In the genomic region with DNA sequence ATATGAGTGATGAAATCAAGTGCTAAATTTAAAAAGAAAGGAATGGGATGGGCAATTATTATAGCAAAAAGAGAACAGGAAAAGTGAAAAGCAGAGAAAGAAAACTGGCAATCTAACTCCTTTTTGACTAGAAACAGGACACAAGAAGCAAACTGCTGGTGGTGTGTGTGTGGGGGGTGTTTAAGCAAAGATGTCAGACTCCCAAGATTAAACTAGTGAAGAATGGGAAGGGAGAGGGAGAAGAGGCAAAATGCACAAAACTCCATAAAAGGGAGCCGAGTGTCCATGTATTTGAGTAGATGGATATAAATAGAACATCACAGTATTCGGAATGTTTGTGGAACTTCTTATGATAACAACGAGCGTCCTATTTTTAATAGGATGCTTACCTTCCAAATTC, we compare ENCODE assay signal across 26 cellular contexts.
"Had no signal": no experiment of that assay in that cellular context is flagged by ENCODE, and none has a peak within 500 bp of the region (broad histone marks: within the 10 kb centered on the region; RNA-seq: fewer than 3 reads in every experiment).

No MANE protein-coding gene starts in this region.

- H3K27ac Mint-ChIP-seq: activated CD4-positive, alpha-beta memory T cell treated with anti-CD3 and anti-CD28 coated beads for 36 hours; activated CD8-positive, alpha-beta memory T cell treated with anti-CD3 and anti-CD28 coated beads, Interleukin-2, amount 10 ng/mL, durations not matched to agents 7 days and 5 days; activated T-cell treated with anti-CD3 and anti-CD28 coated beads, Interleukin-2, amount 50 U/mL, for 24 hours; brain; dendritic cell treated with granulocyte-macrophage colony-stimulating factor and Interleukin-4, amounts not matched to agents 40 ng/mL and 50 ng/mL, for 4 days; effector memory CD8-positive, alpha-beta T cell; T-cell; type B pancreatic cell had no signal

- H3K9me3 ChIP-seq: adrenal gland, lower lobe of right lung, neutrophil, right atrium auricular region, SK-N-SH had no signal

- H3K9ac ChIP-seq: SK-N-SH had no signal

- H3K36me3 ChIP-seq: adrenal gland, lower lobe of right lung, neutrophil, right atrium auricular region had no signal

- ATAC-seq: activated CD8-positive, alpha-beta memory T cell treated with anti-CD3 and anti-CD28 coated beads, Interleukin-2, amount 10 ng/mL, durations not matched to agents 7 days and 5 days; effector memory CD8-positive, alpha-beta T cell; lower lobe of right lung; T-cell had no signal

- H3K27me3 ChIP-seq: adrenal gland, neutrophil, right atrium auricular region had no signal

- H3K27ac ChIP-seq: adrenal gland, epithelial cell of prostate, lower lobe of right lung, neutrophil had no signal

- H3K4me3 Mint-ChIP-seq: activated CD4-positive, alpha-beta memory T cell treated with anti-CD3 and anti-CD28 coated beads for 36 hours; activated CD8-positive, alpha-beta memory T cell treated with anti-CD3 and anti-CD28 coated beads, Interleukin-2, amount 10 ng/mL, durations not matched to agents 7 days and 5 days; activated T-cell treated with anti-CD3 and anti-CD28 coated beads, Interleukin-2, amount 50 U/mL, for 24 hours; brain; dendritic cell treated with granulocyte-macrophage colony-stimulating factor and Interleukin-4, amounts not matched to agents 40 ng/mL and 50 ng/mL, for 4 days; effector memory CD8-positive, alpha-beta T cell; naive B cell; T-cell; type B pancreatic cell had no signal

- DNase-seq: activated CD4-positive, alpha-beta memory T cell treated with anti-CD3 and anti-CD28 coated beads for 36 hours; activated CD4-positive, alpha-beta T cell treated with anti-CD3 and anti-CD28 coated beads for 1 hour; activated CD8-positive, alpha-beta memory T cell treated with anti-CD3 and anti-CD28 coated beads, Interleukin-2, amount 10 ng/mL, durations not matched to agents 7 days and 5 days; activated effector memory CD4-positive, alpha-beta T cell treated with Interleukin-2 at 50 U/mL for 16 hours; activated naive CD4-positive, alpha-beta T cell treated with anti-CD3 and anti-CD28 coated beads, Interleukin-2, amount 50 U/mL, for 16 hours; activated T-cell treated with anti-CD3 and anti-CD28 coated beads, Interleukin-2, amount 50 U/mL, for 24 hours; adrenal gland; effector memory CD8-positive, alpha-beta T cell; head of caudate nucleus; kidney glomerular epithelial cell; lower lobe of right lung; naive B cell; SK-N-SH; small intestine; stimulated activated CD4-positive, alpha-beta T cell treated with anti-CD3 and anti-CD28 coated beads, Interleukin-4, amount 100 ng/mL, for 4 hours; stimulated activated CD8-positive, alpha-beta memory T cell treated with anti-CD3 and anti-CD28 coated beads, Interleukin-4, amount 100 ng/mL, for 48 hours; stimulated activated naive CD4-positive, alpha-beta T cell treated with Interleukin-2 at 50 U/mL for 16 hours; substantia nigra; T-cell; T-helper 9 cell had no signal

- H3K4me2 ChIP-seq: SK-N-SH had no signal

- H3K9me3 Mint-ChIP-seq: activated CD4-positive, alpha-beta memory T cell treated with anti-CD3 and anti-CD28 coated beads for 36 hours; activated T-cell treated with anti-CD3 and anti-CD28 coated beads, Interleukin-2, amount 50 U/mL, for 24 hours; brain; dendritic cell treated with granulocyte-macrophage colony-stimulating factor and Interleukin-4, amounts not matched to agents 40 ng/mL and 50 ng/mL, for 4 days; effector memory CD8-positive, alpha-beta T cell; naive B cell; T-cell; type B pancreatic cell had no signal

- H3K36me3 Mint-ChIP-seq: activated CD4-positive, alpha-beta memory T cell treated with anti-CD3 and anti-CD28 coated beads for 36 hours; activated CD8-positive, alpha-beta memory T cell treated with anti-CD3 and anti-CD28 coated beads, Interleukin-2, amount 10 ng/mL, durations not matched to agents 7 days and 5 days; brain; naive B cell; T-cell; type B pancreatic cell had no signal

- H3K27me3 Mint-ChIP-seq: activated CD4-positive, alpha-beta memory T cell treated with anti-CD3 and anti-CD28 coated beads for 36 hours; activated T-cell treated with anti-CD3 and anti-CD28 coated beads, Interleukin-2, amount 50 U/mL, for 24 hours; effector memory CD8-positive, alpha-beta T cell; T-cell; type B pancreatic cell had no signal

- H3K4me3 ChIP-seq: adrenal gland, lower lobe of right lung, right atrium auricular region had no signal
